20 cellular contexts compared by ENCODE assay signal in the genomic region with DNA sequence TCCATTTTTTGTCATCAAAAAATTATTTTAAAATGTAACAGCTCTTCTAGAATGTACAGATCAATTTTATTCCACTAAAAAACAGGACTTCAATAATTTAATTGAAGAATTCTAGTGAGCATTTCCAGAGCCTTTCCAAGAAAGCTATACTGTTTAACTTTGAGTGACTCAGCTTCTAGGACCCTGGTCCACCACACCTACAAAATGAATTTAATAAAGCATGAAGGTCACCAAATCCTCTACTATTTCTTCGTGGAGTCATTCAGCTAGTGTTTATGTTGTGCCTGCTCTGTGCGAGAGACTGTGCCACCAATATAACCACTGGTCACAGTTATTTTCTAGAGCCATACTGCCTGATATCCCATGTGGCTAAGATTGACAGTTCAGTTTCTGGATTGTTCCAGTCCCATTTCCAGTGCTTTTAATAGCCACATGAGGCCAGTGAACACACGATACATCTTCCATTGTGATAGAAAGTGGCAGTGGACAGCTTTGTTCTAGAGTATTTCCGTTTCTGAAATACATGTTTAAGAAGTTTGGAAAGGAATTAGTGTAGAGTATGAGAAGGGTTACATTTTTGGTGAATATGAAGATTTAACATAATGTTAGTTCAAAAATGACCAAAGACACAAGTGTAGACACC.
"Had no signal": no experiment of that assay in that cellular context is flagged by ENCODE, and none has a peak within 500 bp of the region (broad histone marks: within the 10 kb centered on the region; RNA-seq: fewer than 3 reads in every experiment).

No MANE protein-coding gene starts in this region.

- H3K4me1 Mint-ChIP-seq: activated naive CD4-positive, alpha-beta T cell treated with anti-CD3 and anti-CD28 coated beads, Interleukin-2, amount 50 U/mL, for 24 hours; stimulated activated naive CD8-positive, alpha-beta T cell treated with anti-CD3 and anti-CD28 coated beads, Interleukin-15, amount 100 ng/mL, for 72 hours had no signal

- H3K27ac Mint-ChIP-seq: activated naive CD4-positive, alpha-beta T cell treated with anti-CD3 and anti-CD28 coated beads, Interleukin-2, amount 50 U/mL, for 24 hours; dendritic cell treated with granulocyte-macrophage colony-stimulating factor and Interleukin-4, amounts not matched to agents 40 ng/mL and 50 ng/mL, for 4 days; effector memory CD8-positive, alpha-beta T cell; immature natural killer cell; natural killer cell; stimulated activated naive CD8-positive, alpha-beta T cell treated with anti-CD3 and anti-CD28 coated beads, Interleukin-15, amount 100 ng/mL, for 72 hours had no signal

- H3K27ac ChIP-seq: breast epithelium, neutrophil, right atrium auricular region, upper lobe of right lung had no signal

- H3K27me3 ChIP-seq: ascending aorta, breast epithelium, neutrophil, right atrium auricular region, upper lobe of right lung had no signal

- H3K9me3 ChIP-seq: ascending aorta, breast epithelium, neutrophil, right atrium auricular region, upper lobe of right lung had no signal

- DNase-seq: activated CD4-positive, alpha-beta T cell treated with anti-CD3 and anti-CD28 coated beads, Interleukin-2, amount 50 U/mL, for 1 hour; activated gamma-delta T cell; cerebellar nuclear complex; effector memory CD8-positive, alpha-beta T cell; immature natural killer cell; mesenchymal stem cell; natural killer cell; small intestine; stimulated activated CD4-positive, alpha-beta T cell treated with anti-CD3 and anti-CD28 coated beads, Interleukin-15, amount 100 ng/mL, for 24 hours; stimulated activated CD4-positive, alpha-beta T cell treated with anti-CD3 and anti-CD28 coated beads, Interleukin-2, amount 100 ng/mL, for 48 hours; stimulated activated naive CD8-positive, alpha-beta T cell treated with anti-CD3 and anti-CD28 coated beads, Interleukin-15, amount 100 ng/mL, for 72 hours; T1000; upper lobe of right lung had no signal

- H3K9me3 Mint-ChIP-seq: activated naive CD4-positive, alpha-beta T cell treated with anti-CD3 and anti-CD28 coated beads, Interleukin-2, amount 50 U/mL, for 24 hours; dendritic cell treated with granulocyte-macrophage colony-stimulating factor and Interleukin-4, amounts not matched to agents 40 ng/mL and 50 ng/mL, for 4 days; effector memory CD8-positive, alpha-beta T cell; immature natural killer cell; natural killer cell; stimulated activated naive CD8-positive, alpha-beta T cell treated with anti-CD3 and anti-CD28 coated beads, Interleukin-15, amount 100 ng/mL, for 72 hours had no signal

- H3K36me3 ChIP-seq: breast epithelium, neutrophil, right atrium auricular region, upper lobe of right lung had no signal

- H3K27me3 Mint-ChIP-seq: activated naive CD4-positive, alpha-beta T cell treated with anti-CD3 and anti-CD28 coated beads, Interleukin-2, amount 50 U/mL, for 24 hours; dendritic cell treated with granulocyte-macrophage colony-stimulating factor and Interleukin-4, amounts not matched to agents 40 ng/mL and 50 ng/mL, for 4 days; effector memory CD8-positive, alpha-beta T cell; stimulated activated naive CD8-positive, alpha-beta T cell treated with anti-CD3 and anti-CD28 coated beads, Interleukin-15, amount 100 ng/mL, for 72 hours had no signal

- H3K4me1 ChIP-seq: breast epithelium, right atrium auricular region, upper lobe of right lung had no signal

- ATAC-seq: activated CD4-positive, CD25-positive, alpha-beta regulatory T cell treated with anti-CD3 and anti-CD28 coated beads, Interleukin-2, amount 50 U/mL, for 24 hours; effector memory CD8-positive, alpha-beta T cell; natural killer cell; stimulated activated naive CD8-positive, alpha-beta T cell treated with anti-CD3 and anti-CD28 coated beads, Interleukin-15, amount 100 ng/mL, for 72 hours; upper lobe of right lung had no signal

- H3K36me3 Mint-ChIP-seq: natural killer cell had no signal

- H3K4me3 ChIP-seq: ascending aorta, breast epithelium, right atrium auricular region, upper lobe of right lung had no signal

- H3K4me3 Mint-ChIP-seq: activated naive CD4-positive, alpha-beta T cell treated with anti-CD3 and anti-CD28 coated beads, Interleukin-2, amount 50 U/mL, for 24 hours; dendritic cell treated with granulocyte-macrophage colony-stimulating factor and Interleukin-4, amounts not matched to agents 40 ng/mL and 50 ng/mL, for 4 days; effector memory CD8-positive, alpha-beta T cell; immature natural killer cell; natural killer cell; stimulated activated naive CD8-positive, alpha-beta T cell treated with anti-CD3 and anti-CD28 coated beads, Interleukin-15, amount 100 ng/mL, for 72 hours had no signal

- FAIRE-seq: small intestine had no signal
